In genomic region chr11:71745656-71746055, GRCh38 we compare ENCODE assay signal across 7 cellular contexts.
A peak's percentile ranks its signal among the peaks of the same experiment; 100 is the strongest.
DNase-seq lines count a peak whose midpoint lies in the region; ATAC-seq and TF ChIP-seq lines count a peak whose summit lies in the region.
"Not testable (repeated sequence)": the region's sequence is repeated elsewhere in the genome, so short reads cannot be mapped to it uniquely, and the experiment has no call there.

No MANE protein-coding gene starts in this region.

- H3K27ac ChIP-seq in body of pancreas (peak overlapping the region; percentile 88 to 97 (median 94)), esophagus (ENCODE audit: low read depth in 2 of 2, low read length in 1 of 2) (peak overlapping the region; percentile 22 to 54), prostate gland (peak overlapping the region; percentile 86 to 87), upper lobe of left lung (peak overlapping the region; percentile 76 to 88 (median 84))

- TF ChIP-seq CTCF in body of pancreas (IDR thresholded peaks at IDR 0.05); mesothelial cell of epicardium (IDR thresholded peaks at IDR 0.05; ENCODE audit: unreplicated experiment); upper lobe of left lung (IDR thresholded peaks at IDR 0.05): not testable (repeated sequence)
- TF ChIP-seq CTCF in prostate gland (IDR thresholded peaks at IDR 0.05) = peak in 1 of 4 experiments; percentile 13

- ATAC-seq in body of pancreas; upper lobe of left lung (ENCODE audit: low FRiP score in 2 of 2): not testable (repeated sequence)

- H3K4me1 Mint-ChIP-seq in mesothelial cell of epicardium = peaks cover 30% of the 10 kb centered on the region

- intact Hi-C loops in body of pancreas (cut with DNase I); prostate gland (cut with DNase I): not testable (repeated sequence)

- H3K4me1 ChIP-seq in body of pancreas = peaks cover 24% of the 10 kb centered on the region
- not testable (repeated sequence) for H3K4me1 ChIP-seq in esophagus (ENCODE audit: control insufficient read depth in 2 of 2, insufficient read depth in 2 of 2, low read length in 1 of 2); prostate gland (replicated peaks); upper lobe of left lung

- not testable (repeated sequence) for H3K27me3 ChIP-seq in body of pancreas; esophagus (ENCODE audit: control insufficient read depth in 1 of 2, insufficient read depth in 2 of 2, low read length in 2 of 2); prostate gland (replicated peaks; ENCODE audit: insufficient read depth); upper lobe of left lung

- H3K4me3 ChIP-seq in body of pancreas (peak overlapping the region in 1 of 2 donors; percentile 38), prostate gland (peak overlapping the region; percentile 19 to 29), upper lobe of left lung (peak overlapping the region in 3 of 4 donors; percentile 26 to 40 (median 34))
- H3K4me3 ChIP-seq in esophagus (ENCODE audit: low read depth in 1 of 2, low read length in 2 of 2) = not testable (repeated sequence)

- TF ChIP-seq POLR2A in body of pancreas (IDR thresholded peaks at IDR 0.05) = peak; percentile 72 to 91 (median 86)
- peak; percentile 70 for TF ChIP-seq POLR2A in prostate gland (IDR thresholded peaks at IDR 0.05)
- TF ChIP-seq POLR2A in upper lobe of left lung (IDR thresholded peaks at IDR 0.05) = peak in 2 of 4 donors; percentile 66 to 75

- whole genome bisulfite sequencing in body of pancreas, 2 donors = 14 to 17% methylated on average over 11 of the region's 11 CpGs
- 39 to 48% methylated on average over 11 of the region's 11 CpGs for WGBS in esophagus, 2 donors
- WGBS in prostate gland = 43% methylated on average over 11 of the region's 11 CpGs
- 73 to 76% methylated on average over 11 of the region's 11 CpGs for WGBS in upper lobe of left lung, 2 donors

- H3K4me3 Mint-ChIP-seq in mesothelial cell of epicardium = peak overlapping the region; percentile 33

- H3K27me3 Mint-ChIP-seq in mesothelial cell of epicardium (ENCODE audit: low read depth) = peaks cover 13% of the 10 kb centered on the region

- peak; percentile 61 for DNase-seq in DMS79 (lab: John Stamatoyannopoulos, UW)
- peak; percentile 49 for DNase-seq in NCI-H510A treated with DMSO at 0.1 percent for 48 hours (lab: John Stamatoyannopoulos, UW)
- peak; percentile 69 to 80 (median 75) for DNase-seq in body of pancreas
- DNase-seq in mesothelial cell of epicardium (ENCODE audit: low spot score in 2 of 2, unreplicated experiment in 2 of 2) = not testable (repeated sequence)
- peak; percentile 46 for DNase-seq in prostate gland (ENCODE audit: low spot score)
- DNase-seq in upper lobe of left lung = peak in 1 of 2 donors; percentile 39

- not testable (repeated sequence) for H3K9me3 ChIP-seq in body of pancreas; esophagus (ENCODE audit: control insufficient read depth in 2 of 2, insufficient read depth in 1 of 2, low read depth in 1 of 2, low read length in 1 of 2); prostate gland; upper lobe of left lung

- H3K36me3 Mint-ChIP-seq in mesothelial cell of epicardium = not testable (repeated sequence)

- TF ChIP-seq EP300 in upper lobe of left lung (IDR thresholded peaks at IDR 0.05) = not testable (repeated sequence)

- H3K9me3 Mint-ChIP-seq in mesothelial cell of epicardium = not testable (repeated sequence)

- H3K27ac Mint-ChIP-seq in mesothelial cell of epicardium = not testable (repeated sequence)

- H3K36me3 ChIP-seq in body of pancreas (replicated peaks in 1 of 2; ENCODE audit: insufficient read depth in 1 of 2, low read depth in 2 of 2); esophagus (ENCODE audit: control insufficient read depth in 2 of 2, insufficient read depth in 2 of 2, low read length in 1 of 2); prostate gland; upper lobe of left lung: not testable (repeated sequence)

Comparison
In these comparisons a context has a peak if more than half of its experiments do, and no peak if none do; other contexts are left out.
1. H3K27ac ChIP-seq: peak in every context shown above with its lines; median percentile 94 in body of pancreas; 86 in prostate gland; 84 in upper lobe of left lung; 38 in esophagus.